In genomic region chr22:22080270-22080669, GRCh38 we compare ENCODE assay signal across 27 cellular contexts.
DNase-seq lines count a peak whose midpoint lies in the region; ATAC-seq, FAIRE-seq and TF ChIP-seq lines count a peak whose summit lies in the region.
"Had no signal": no experiment of that assay in that cellular context is flagged by ENCODE, and none has a peak within 500 bp of the region (broad histone marks: within the 10 kb centered on the region; RNA-seq: fewer than 3 reads in every experiment).

No MANE protein-coding gene starts in this region.

- H3K27me3 Mint-ChIP-seq in HFFc6 (ENCODE audit: insufficient read depth) (peaks cover 43% of the 10 kb centered on the region), osteocyte (ENCODE audit: unreplicated experiment) (peaks cover 56% of the 10 kb centered on the region)

- H3K27ac Mint-ChIP-seq in HFFc6 (no peak overlapping the region), osteocyte (ENCODE audit: unreplicated experiment) (no peak overlapping the region)
- H3K27ac Mint-ChIP-seq: brain; naive thymus-derived CD4-positive, alpha-beta T cell had no signal

- H3K4me3 Mint-ChIP-seq in HFFc6 = no peak overlapping the region
- H3K4me3 Mint-ChIP-seq in osteocyte (ENCODE audit: unreplicated experiment) = no peak overlapping the region
- H3K4me3 Mint-ChIP-seq: activated T-cell treated with anti-CD3 and anti-CD28 coated beads, Interleukin-2, amount 50 U/mL, for 4 hours; brain; naive thymus-derived CD4-positive, alpha-beta T cell had no signal

- TF ChIP-seq CTCF in HFFc6 (IDR thresholded peaks at IDR 0.05) = no peak
- TF ChIP-seq CTCF in bronchial epithelial cell (IDR thresholded peaks at IDR 0.05; ENCODE audit: insufficient read depth, low read length, severe bottlenecking) = no peak
- TF ChIP-seq CTCF in osteocyte (IDR thresholded peaks at IDR 0.05) = no peak

- H3K9me3 Mint-ChIP-seq in HFFc6 (no peaks in the 10 kb centered on the region), osteocyte (ENCODE audit: unreplicated experiment) (no peaks in the 10 kb centered on the region)
- H3K9me3 Mint-ChIP-seq: activated T-cell treated with anti-CD3 and anti-CD28 coated beads, Interleukin-2, amount 50 U/mL, for 4 hours; brain had no signal

- peaks cover 6% of the 10 kb centered on the region for H3K27me3 ChIP-seq in bronchial epithelial cell (ENCODE audit: control insufficient read depth, insufficient read depth, low read length)
- H3K27me3 ChIP-seq: BLaER1, tibial nerve had no signal

- H3K4me1 Mint-ChIP-seq in HFFc6 (ENCODE audit: low read depth) (peaks cover 7% of the 10 kb centered on the region), osteocyte (ENCODE audit: unreplicated experiment) (peaks cover 21% of the 10 kb centered on the region)
- H3K4me1 Mint-ChIP-seq: naive thymus-derived CD4-positive, alpha-beta T cell had no signal

- ATAC-seq in GM21619 (IDR thresholded peaks at IDR 0.05; ENCODE audit: unreplicated experiment) (no peak), HG02938 (IDR thresholded peaks at IDR 0.05; ENCODE audit: unreplicated experiment) (no peak)
- ATAC-seq: activated T-cell treated with anti-CD3 and anti-CD28 coated beads, Interleukin-2, amount 50 U/mL, for 4 hours; HCT116; left ventricle myocardium superior; naive thymus-derived CD4-positive, alpha-beta T cell had no signal

- peak; percentile 9 for DNase-seq in HFFc6
- DNase-seq in NCI-H2171 (lab: John Stamatoyannopoulos, UW) = peak; percentile 73
- no peak for DNase-seq in bronchial epithelial cell (ENCODE audit: low read depth)
- peak; percentile 46 for DNase-seq in osteocyte (ENCODE audit: extremely low spot score, unreplicated experiment)
- DNase-seq in HT-29 (ENCODE audit: low spot score) = no peak
- DNase-seq: activated CD4-positive, alpha-beta T cell treated with anti-CD3 and anti-CD28 coated beads for 4 hours; activated CD8-positive, alpha-beta memory T cell treated with anti-CD3 and anti-CD28 coated beads for 24 hours; activated T-cell treated with anti-CD3 and anti-CD28 coated beads, Interleukin-2, amount 50 U/mL, for 4 hours; effector CD8-positive, alpha-beta T cell; GDM1; left ventricle myocardium superior; naive thymus-derived CD4-positive, alpha-beta T cell; NCI-H1048; NCI-H2029; NCI-H2227 treated with DMSO at 0.1 percent for 48 hours; NCI-H82; SHP77 treated with DMSO at 0.1 percent for 48 hours; stimulated activated CD4-positive, alpha-beta T cell treated with anti-CD3 and anti-CD28 coated beads, Interleukin-1b, Interleukin-23, amount 100 ng/mL, for 48 hours; stimulated activated CD8-positive, alpha-beta memory T cell treated with anti-CD3 and anti-CD28 coated beads, Interleukin-4, amount 100 ng/mL, for 48 hours had no signal

- no peak overlapping the region for H3K4me3 ChIP-seq in bronchial epithelial cell (ENCODE audit: low read depth, low read length)
- H3K4me3 ChIP-seq: BLaER1, smooth muscle cell, tibial nerve had no signal

- no peaks in the 10 kb centered on the region for H3K36me3 ChIP-seq in bronchial epithelial cell (ENCODE audit: control insufficient read depth, insufficient read depth, low read length)
- H3K36me3 ChIP-seq: BLaER1, tibial nerve had no signal

- FAIRE-seq in bronchial epithelial cell (lab: Jason Lieb, UNC) = peak; percentile 83
- FAIRE-seq: keratinocyte had no signal

- H3K36me3 Mint-ChIP-seq in HFFc6 (ENCODE audit: low read depth) = no peaks in the 10 kb centered on the region
- H3K36me3 Mint-ChIP-seq in osteocyte (ENCODE audit: unreplicated experiment) = no peaks in the 10 kb centered on the region
- H3K36me3 Mint-ChIP-seq: brain; naive thymus-derived CD4-positive, alpha-beta T cell had no signal

Comparison
In these comparisons a context has a peak if more than half of its experiments do, and no peak if none do; other contexts are left out.
1. DNase-seq: peak in HFFc6 (single experiment), NCI-H2171 (single experiment) and osteocyte (single experiment); none in bronchial epithelial cell (single experiment) and HT-29 (single experiment).